22 cellular contexts compared by ENCODE assay signal in the genomic region with DNA sequence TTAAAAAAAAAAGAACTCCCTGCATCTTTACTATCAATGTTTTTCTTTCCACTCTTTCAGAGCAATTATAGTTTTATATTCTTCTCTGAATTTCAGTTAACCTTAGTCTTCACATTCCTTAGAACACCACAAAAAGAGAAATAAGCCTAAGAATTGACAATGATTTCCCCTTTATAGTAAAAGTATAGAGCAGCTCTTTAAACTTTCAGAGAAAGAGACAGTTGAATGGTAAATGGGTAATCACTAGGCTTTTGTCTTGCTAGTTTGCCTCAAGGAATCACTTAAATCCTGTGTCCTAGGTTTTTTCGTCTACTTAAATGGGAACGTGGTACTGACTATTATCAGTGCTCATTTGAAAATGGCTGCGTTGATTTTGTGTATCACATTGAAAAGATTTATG. TPM values are rescaled to one million over a fixed set of nuclear protein-coding genes. Genes with fewer than 3 reads are reported as not detected.
DNase-seq lines count a peak whose midpoint lies in the region; ATAC-seq, FAIRE-seq and TF ChIP-seq lines count a peak whose summit lies in the region.
"Had no signal": no experiment of that assay in that cellular context is flagged by ENCODE, and none has a peak within 500 bp of the region (broad histone marks: within the 10 kb centered on the region; RNA-seq: fewer than 3 reads in every experiment).

No MANE protein-coding gene starts in this region.

- peak overlapping the region; percentile 61 for H3K4me3 Mint-ChIP-seq in neural progenitor cell
- H3K4me3 Mint-ChIP-seq: stimulated activated naive CD8-positive, alpha-beta T cell treated with anti-CD3 and anti-CD28 coated beads, Interleukin-15, Interleukin-2, amounts not matched to agents 100 ng/mL and 50 ng/mL, for 24 hours; T-helper 2 cell treated with Interferon-gamma antibody and Interleukin-4, amounts not matched to agents 5 μg/mL and 100 μg/mL, for 36 hours had no signal

- no peaks in the 10 kb centered on the region for H3K79me2 ChIP-seq in endothelial cell of umbilical vein (ENCODE audit: control insufficient read depth, insufficient read depth, low read length)
- peaks cover 28% of the 10 kb centered on the region for H3K79me2 ChIP-seq in neural progenitor cell (ENCODE audit: low read depth)
- no peaks in the 10 kb centered on the region for H3K79me2 ChIP-seq in mesendoderm (ENCODE audit: control insufficient read depth, insufficient read depth, low read length)

- CTCF ChIA-PET in endothelial cell of umbilical vein (lab: Charles Lee), result interaction anchor here (1.0 to 2.8 kb wide), 8 partner anchors 13 to 1077 kb away, joined by 3 to 14 read pairs (median 6); no protein-coding TSS in a partner anchor

- H3K9ac ChIP-seq in endothelial cell of umbilical vein (replicated peaks; ENCODE audit: extremely low read depth, insufficient read depth, low read length) (no peak overlapping the region), neural progenitor cell (peak overlapping the region; percentile 33), mesendoderm (ENCODE audit: low read length) (no peak overlapping the region)

- ATAC-seq in right cardiac atrium (no peak), Right ventricle myocardium superior (ENCODE audit: poor library complexity) (no peak)

- peaks cover 2% of the 10 kb centered on the region for H3K79me1 ChIP-seq in mesendoderm (ENCODE audit: low read length)

- H3K27me3 Mint-ChIP-seq in neural progenitor cell (ENCODE audit: insufficient read depth, low read depth), result no peaks in the 10 kb centered on the region
- H3K27me3 Mint-ChIP-seq: stimulated activated naive CD8-positive, alpha-beta T cell treated with anti-CD3 and anti-CD28 coated beads, Interleukin-15, Interleukin-2, amounts not matched to agents 100 ng/mL and 50 ng/mL, for 24 hours had no signal

- peaks cover 54% of the 10 kb centered on the region for H3K4me1 Mint-ChIP-seq in neural progenitor cell

- no peak overlapping the region for H2AFZ ChIP-seq in endothelial cell of umbilical vein (ENCODE audit: low read depth, low read length)
- no peak overlapping the region for H2AFZ ChIP-seq in neural progenitor cell (replicated peaks)

- H2BK5ac ChIP-seq in mesendoderm (ENCODE audit: low read length), result no peak overlapping the region

- H3F3A ChIP-seq in neural progenitor cell (ENCODE audit: low read depth), result peaks cover 69% of the 10 kb centered on the region

- no peak for TF ChIP-seq CTCF in endothelial cell of umbilical vein (IDR thresholded peaks at IDR 0.05; ENCODE audit: extremely low read depth in 1 of 2, insufficient read depth in 1 of 2, low read depth in 1 of 2, low read length in 2 of 2)
- no peak for TF ChIP-seq CTCF in neural progenitor cell (IDR thresholded peaks at IDR 0.05)

- dilution Hi-C loops in endothelial cell of umbilical vein (cut with MboI; ENCODE audit: extremely low pct_ligation_motif_present, low sequenced_read_pairs), result no loop called here

- no peak for DNase-seq in right cardiac atrium
- no peak for DNase-seq in Right ventricle myocardium superior
- DNase-seq in endothelial cell of umbilical vein (ENCODE audit: low read depth, low spot score), result peak; percentile 30
- DNase-seq in neural progenitor cell (ENCODE audit: low spot score), result peak; percentile 66
- DNase-seq in HCEC 1CT, result no peak
- DNase-seq in mesendoderm, result no peak
- no peak for DNase-seq in NAMALWA (ENCODE audit: low spot score)
- no peak for DNase-seq in cerebellar nuclear complex (lab: John Stamatoyannopoulos, UW)
- DNase-seq: activated CD4-positive, alpha-beta T cell treated with anti-CD3 and anti-CD28 coated beads, Interleukin-2, amount 50 U/mL, for 48 hours; activated T-cell treated with anti-CD3 and anti-CD28 coated beads for 4 hours; amygdala; foreskin fibroblast; NCI-H1694; NCI-H748 treated with DMSO at 0.1 percent for 48 hours; OCI-M1; ovary; SHP77 treated with DMSO at 0.1 percent for 48 hours; stimulated activated CD4-positive, alpha-beta T cell treated with anti-CD3 and anti-CD28 coated beads, Interleukin-2, amount 100 ng/mL, for 24 hours had no signal

- no peak overlapping the region for H3K23ac ChIP-seq in mesendoderm (ENCODE audit: low read length)

- H3K4ac ChIP-seq in mesendoderm (ENCODE audit: low read depth, low read length), result no peak overlapping the region

- no peak for TF ChIP-seq POLR2A in endothelial cell of umbilical vein (IDR thresholded peaks at IDR 0.05; ENCODE audit: low read depth, low read length)

- H3K36me3 ChIP-seq in endothelial cell of umbilical vein (ENCODE audit: control insufficient read depth in 2 of 2, extremely low read depth in 1 of 2, insufficient read depth in 2 of 2, low read length in 2 of 2) (no peaks in the 10 kb centered on the region), neural progenitor cell (no peaks in the 10 kb centered on the region), mesendoderm (ENCODE audit: control insufficient read depth, insufficient read depth, low read length) (no peaks in the 10 kb centered on the region)
- H3K36me3 ChIP-seq: ovary had no signal

- peaks cover 8% of the 10 kb centered on the region for H3K9me3 Mint-ChIP-seq in neural progenitor cell
- H3K9me3 Mint-ChIP-seq: stimulated activated naive CD8-positive, alpha-beta T cell treated with anti-CD3 and anti-CD28 coated beads, Interleukin-15, Interleukin-2, amounts not matched to agents 100 ng/mL and 50 ng/mL, for 24 hours had no signal

- POLR2A ChIA-PET in endothelial cell of umbilical vein (lab: Charles Lee), result no interaction called here

- H3K56ac ChIP-seq in mesendoderm (ENCODE audit: low read length), result no peak overlapping the region

- H3K9me1 ChIP-seq in endothelial cell of umbilical vein (replicated peaks; ENCODE audit: control insufficient read depth, extremely low read depth, insufficient read depth, low read length), result no peaks in the 10 kb centered on the region

- no peak overlapping the region for H3K27ac ChIP-seq in right cardiac atrium (ENCODE audit: low read length)
- no peak overlapping the region for H3K27ac ChIP-seq in endothelial cell of umbilical vein (ENCODE audit: insufficient read depth, low read depth, low read length)
- peak overlapping the region; percentile 100 for H3K27ac ChIP-seq in neural progenitor cell
- H3K27ac ChIP-seq in mesendoderm (ENCODE audit: low read depth, low read length), result no peak overlapping the region
- H3K27ac ChIP-seq: C4-2B had no signal

- no peak overlapping the region for H2BK15ac ChIP-seq in mesendoderm (replicated peaks; ENCODE audit: low read depth)

- no TSS peak for BruUV-seq in endothelial cell of umbilical vein (replicated peaks; lab: Mats Ljungman, UMichigan)

- H3K4me2 ChIP-seq in endothelial cell of umbilical vein (ENCODE audit: insufficient read depth, low read length) (no peak overlapping the region), neural progenitor cell (peak overlapping the region; percentile 71), mesendoderm (ENCODE audit: low read length) (no peak overlapping the region)

- no peak overlapping the region for H2BK120ac ChIP-seq in mesendoderm (ENCODE audit: low read depth, low read length)

- H3K36me3 Mint-ChIP-seq in neural progenitor cell, result peaks cover 18% of the 10 kb centered on the region

- FAIRE-seq in endothelial cell of umbilical vein (lab: Jason Lieb, UNC), result no peak
- FAIRE-seq: urothelium cell line had no signal

- H4K8ac ChIP-seq in mesendoderm (ENCODE audit: low read depth, low read length), result no peak overlapping the region

- peak overlapping the region; percentile 99 for H3K27ac Mint-ChIP-seq in neural progenitor cell
- H3K27ac Mint-ChIP-seq: stimulated activated naive CD8-positive, alpha-beta T cell treated with anti-CD3 and anti-CD28 coated beads, Interleukin-15, Interleukin-2, amounts not matched to agents 100 ng/mL and 50 ng/mL, for 24 hours; T-helper 2 cell treated with Interferon-gamma antibody and Interleukin-4, amounts not matched to agents 5 μg/mL and 100 μg/mL, for 36 hours had no signal

- intact Hi-C loops in right cardiac atrium (cut with DNase I) (loop anchor here in 1 of 4 donors (5.0 kb wide), 1 partner anchor 1075 kb away; no protein-coding TSS in a partner anchor), Right ventricle myocardium superior (cut with DNase I) (loop anchor here (10.0 kb wide), 1 partner anchor 1078 kb away; no protein-coding TSS in a partner anchor), endothelial cell of umbilical vein (cut with micrococcal nuclease) (loop anchor here (5.0 to 10.0 kb wide), 4 partner anchors 185 to 988 kb away; no protein-coding TSS in a partner anchor)

- no peaks in the 10 kb centered on the region for H4K20me1 ChIP-seq in endothelial cell of umbilical vein (replicated peaks; ENCODE audit: control insufficient read depth, extremely low read depth, insufficient read depth, low read length)
- no peaks in the 10 kb centered on the region for H4K20me1 ChIP-seq in neural progenitor cell (ENCODE audit: low read depth)

- H3K9me3 ChIP-seq in right cardiac atrium (ENCODE audit: control insufficient read depth, low read length) (no peaks in the 10 kb centered on the region), endothelial cell of umbilical vein (replicated peaks; ENCODE audit: control insufficient read depth, insufficient read depth, low read length) (no peaks in the 10 kb centered on the region), neural progenitor cell (ENCODE audit: low read depth) (no peaks in the 10 kb centered on the region)
- H3K9me3 ChIP-seq: ovary had no signal

- H2AK5ac ChIP-seq in mesendoderm (ENCODE audit: low read length), result no peak overlapping the region

- no peak overlapping the region for H3K18ac ChIP-seq in mesendoderm (ENCODE audit: low read length)

- H3K4me1 ChIP-seq in right cardiac atrium (ENCODE audit: control insufficient read depth, insufficient read depth, low read length), result no peaks in the 10 kb centered on the region
- peaks cover 51% of the 10 kb centered on the region for H3K4me1 ChIP-seq in endothelial cell of umbilical vein (ENCODE audit: control insufficient read depth, extremely low read depth, insufficient read depth, low read length)
- peaks cover 68% of the 10 kb centered on the region for H3K4me1 ChIP-seq in neural progenitor cell
- H3K4me1 ChIP-seq in mesendoderm (ENCODE audit: control insufficient read depth, low read depth, low read length), result peaks cover 8% of the 10 kb centered on the region

- peak overlapping the region; percentile 29 for H3K4me3 ChIP-seq in right cardiac atrium (ENCODE audit: low read length)
- H3K4me3 ChIP-seq in endothelial cell of umbilical vein (replicated peaks in 1 of 3; ENCODE audit: insufficient read depth in 1 of 3, low read depth in 1 of 3, low read length in 3 of 3), result no peak overlapping the region
- H3K4me3 ChIP-seq in neural progenitor cell, result peak overlapping the region; percentile 33
- no peak overlapping the region for H3K4me3 ChIP-seq in mesendoderm (ENCODE audit: low read length)
- H3K4me3 ChIP-seq: ovary had no signal

- H4K5ac ChIP-seq in mesendoderm (ENCODE audit: low read length), result no peak overlapping the region

- H3K27me3 ChIP-seq in right cardiac atrium (ENCODE audit: control insufficient read depth, insufficient read depth) (no peaks in the 10 kb centered on the region), endothelial cell of umbilical vein (ENCODE audit: control insufficient read depth in 2 of 2, insufficient read depth in 2 of 2, low read length in 2 of 2) (no peaks in the 10 kb centered on the region), neural progenitor cell (no peaks in the 10 kb centered on the region), mesendoderm (ENCODE audit: insufficient read depth, low read length, poor library complexity) (no peaks in the 10 kb centered on the region)
- H3K27me3 ChIP-seq: ovary had no signal

- WGBS in right cardiac atrium, result 56% methylated on average over 3 of the region's 3 CpGs
- no CpG with 5 or more reads among the region's 3 CpGs for WGBS in mesendoderm (ENCODE audit: extremely low coverage, insufficient coverage, low lambda C conversion rate)

RNA-seq across cellular contexts. Expression of gene SLX4IP, which starts 31.8 kb away (rescaled TPM):
- 1 to 10 TPM; 2.4 to 3.2 (median 2.8) TPM for total RNA-seq in right cardiac atrium
- polyA plus RNA-seq in right cardiac atrium, result 1.3 TPM
- total RNA-seq in Right ventricle myocardium superior, result 2.6 TPM
- total RNA-seq in endothelial cell of umbilical vein, result 4.1 and 4.5 TPM in 2 replicates
- 1.7 and 1.9 TPM in 2 replicates for polyA plus RNA-seq in endothelial cell of umbilical vein
- polyA plus RNA-seq in endothelial cell of umbilical vein (2011; cell fraction: cytosol; rRNA removed), result 1.3 TPM in 2 replicates
- polyA plus RNA-seq in endothelial cell of umbilical vein (2011; cell fraction: nucleus; rRNA removed), result 8.8 and 8.9 TPM in 2 replicates
- 1.5 and 1.9 TPM in 2 replicates for polyA plus RNA-seq in endothelial cell of umbilical vein (2012)
- polyA minus RNA-seq in endothelial cell of umbilical vein, result 6.3 and 6.4 TPM in 2 replicates
- polyA minus RNA-seq in endothelial cell of umbilical vein (2011; cell fraction: cytosol; rRNA and poly(A)+ RNA removed), result 3.6 TPM
- polyA minus RNA-seq in endothelial cell of umbilical vein (2011; cell fraction: nucleus; rRNA and poly(A)+ RNA removed), result 8.2 and 11.6 TPM in 2 replicates
- total RNA-seq in neural progenitor cell (ENCODE audit: low replicate concordance), result 7.7 and 9.5 TPM in 2 replicates
- polyA plus RNA-seq in mesendoderm (2013, experiment 1 of 2), result 2.2 TPM
- polyA plus RNA-seq in mesendoderm (2013, experiment 2 of 2), result 2.4 TPM

RNA-seq across cellular contexts. Expression of gene MKKS, which starts 32.8 kb away (rescaled TPM):
- total RNA-seq in right cardiac atrium (10 to 100 TPM; 25.5 to 32.3 (median 29.0) TPM), Right ventricle myocardium superior (27.2 TPM), endothelial cell of umbilical vein (10.5 and 11.1 TPM in 2 replicates), neural progenitor cell (ENCODE audit: low replicate concordance) (23.9 and 36.3 TPM in 2 replicates)
- polyA plus RNA-seq in right cardiac atrium (20.0 TPM), endothelial cell of umbilical vein (7.2 and 7.9 TPM in 2 replicates)
- polyA plus RNA-seq in endothelial cell of umbilical vein (2011; cell fraction: cytosol; rRNA removed), result 10.5 and 11.1 TPM in 2 replicates
- 6.9 and 7.4 TPM in 2 replicates for polyA plus RNA-seq in endothelial cell of umbilical vein (2011; cell fraction: nucleus; rRNA removed)
- 8.8 and 9.8 TPM in 2 replicates for polyA plus RNA-seq in endothelial cell of umbilical vein (2012)
- polyA minus RNA-seq in endothelial cell of umbilical vein, result 5.8 and 6.3 TPM in 2 replicates
- polyA minus RNA-seq in endothelial cell of umbilical vein (2011; cell fraction: cytosol; rRNA and poly(A)+ RNA removed), result 2.5 TPM
- polyA minus RNA-seq in endothelial cell of umbilical vein (2011; cell fraction: nucleus; rRNA and poly(A)+ RNA removed), result 4.3 and 7.5 TPM in 2 replicates
- 12.4 TPM for polyA plus RNA-seq in mesendoderm (2013, experiment 1 of 2)
- 12.7 TPM for polyA plus RNA-seq in mesendoderm (2013, experiment 2 of 2)

Comparison
In these comparisons a context has a peak if more than half of its experiments do, and no peak if none do; other contexts are left out.
1. DNase-seq: peak in endothelial cell of umbilical vein (single experiment) and neural progenitor cell (single experiment); none in right cardiac atrium (0 of 3), Right ventricle myocardium superior (single experiment), HCEC 1CT (single experiment), mesendoderm (single experiment), NAMALWA (single experiment) and cerebellar nuclear complex (0 of 2).
2. H3K4me3 ChIP-seq: peak in right cardiac atrium (single experiment) and neural progenitor cell (single experiment); none in endothelial cell of umbilical vein (0 of 3) and mesendoderm (single experiment).